8 cellular contexts compared by ENCODE assay signal in the genomic region with DNA sequence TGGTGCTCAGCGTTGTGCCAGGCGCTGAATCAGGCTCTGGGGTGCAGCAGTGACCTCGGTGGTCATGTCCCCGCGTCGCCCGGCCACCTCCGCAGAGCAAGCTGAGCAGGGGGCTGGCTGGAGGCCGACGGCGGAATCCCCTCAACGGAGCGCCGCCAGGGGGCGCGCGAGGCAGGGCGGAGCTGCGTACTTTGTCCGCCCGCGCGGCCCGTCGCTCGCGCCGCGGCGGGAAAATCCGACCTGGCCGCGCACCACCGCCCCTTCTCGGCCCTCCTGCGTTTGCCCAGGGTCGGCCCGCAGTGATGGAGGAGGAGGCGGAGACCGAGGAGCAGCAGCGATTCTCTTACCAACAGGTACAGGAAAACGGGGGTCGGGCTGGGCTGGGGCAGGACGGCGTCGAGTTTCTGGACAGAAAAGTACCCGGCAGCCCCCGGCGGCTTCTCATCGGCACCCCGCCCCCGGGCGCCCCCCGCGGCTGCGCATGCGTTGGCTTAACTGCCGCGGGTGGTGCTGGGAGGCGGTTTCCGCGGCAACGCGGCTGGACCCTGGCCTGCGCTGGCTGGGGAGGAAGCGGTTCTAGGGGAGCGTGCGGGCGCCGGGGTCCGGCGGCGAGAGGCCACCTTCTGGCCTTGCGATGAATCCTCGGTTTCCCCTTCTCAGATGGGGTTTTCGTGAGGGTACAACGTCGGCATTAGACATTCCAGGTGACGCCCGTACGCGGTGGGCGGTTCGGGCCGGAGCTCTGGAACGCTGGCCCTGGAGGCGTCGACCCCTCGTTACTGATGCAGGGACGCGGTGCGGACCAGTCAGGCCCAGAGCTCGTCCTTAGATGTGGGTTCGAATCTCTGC. TPM values are rescaled to one million over a fixed set of nuclear protein-coding genes. Genes with fewer than 3 reads are reported as not detected.
DNase-seq lines count a peak whose midpoint lies in the region; ATAC-seq and TF ChIP-seq lines count a peak whose summit lies in the region.

CENPS (plus strand) TSS at position 218 of the 849 bp plus-strand sequence; CDS start at position 303, 85 bp downstream.

- H3K9me3 ChIP-seq in BE2C, result no peaks in the 10 kb centered on the region

- H3K27me3 ChIP-seq in BE2C, result no peaks in the 10 kb centered on the region

- DNase-seq in BE2C (peak; percentile 82), NCI-H524 (lab: John Stamatoyannopoulos, UW) (peak; percentile 43 to 80), left colon (peak; percentile 92 to 93)
- peak; percentile 87 to 91 for DNase-seq in activated CD4-positive, alpha-beta T cell treated with anti-CD3 and anti-CD28 coated beads for 4 hours
- DNase-seq in stimulated activated CD4-positive, alpha-beta T cell treated with anti-CD3 and anti-CD28 coated beads, Interleukin-1b, Interleukin-23, amount 100 ng/mL, for 4 hours (ENCODE audit: low read depth in 2 of 2), result peak; percentile 90 to 96

- intact Hi-C loops in left colon (cut with DNase I, micrococcal nuclease), result loop anchor here in 1 of 2 donors (10.0 kb wide), 1 partner anchor 64 kb away; no protein-coding TSS in a partner anchor

- no peaks in the 10 kb centered on the region; the same call in 1 of the 2 replicates for H3K4me1 ChIP-seq in BE2C

- peak within 1 kb of the TSS; percentile 70 for H3K4me3 ChIP-seq in BE2C (ENCODE audit: low read depth, low read length)

- TF ChIP-seq CTCF in BE2C (IDR thresholded peaks at IDR 0.05; ENCODE audit: low read depth, low read length), result peak; percentile 58

- H3K27ac ChIP-seq in cingulate gyrus (ENCODE audit: low read depth, low read length), result peak within 1 kb of the TSS; percentile 78

- no peaks in the 10 kb centered on the region for H3K36me3 ChIP-seq in BE2C

- ATAC-seq in GM19043 (IDR thresholded peaks at IDR 0.05; ENCODE audit: low read depth, unreplicated experiment) (peak; percentile 69), HG03354 (IDR thresholded peaks at IDR 0.05; ENCODE audit: poor library complexity, severe bottlenecking, unreplicated experiment) (peak; percentile 85), left colon (peak; percentile 91)

RNA-seq across cellular contexts. Expression of gene CENPS, which starts in this region (rescaled TPM):
- polyA plus RNA-seq in BE2C (2012; ENCODE audit: insufficient read depth, insufficient read length, low read depth), result 8.5 TPM
- total RNA-seq in left colon, result 10 to 100 TPM; 11.8 to 11.9 TPM

Comparison
In these comparisons a context has a peak if more than half of its experiments do, and no peak if none do; other contexts are left out.
1. Peak in every context shown above with its lines: DNase-seq, ATAC-seq, H3K4me3 ChIP-seq and H3K27ac ChIP-seq.